Comparison of ENCODE assay signal across 31 cellular contexts in the genomic region with DNA sequence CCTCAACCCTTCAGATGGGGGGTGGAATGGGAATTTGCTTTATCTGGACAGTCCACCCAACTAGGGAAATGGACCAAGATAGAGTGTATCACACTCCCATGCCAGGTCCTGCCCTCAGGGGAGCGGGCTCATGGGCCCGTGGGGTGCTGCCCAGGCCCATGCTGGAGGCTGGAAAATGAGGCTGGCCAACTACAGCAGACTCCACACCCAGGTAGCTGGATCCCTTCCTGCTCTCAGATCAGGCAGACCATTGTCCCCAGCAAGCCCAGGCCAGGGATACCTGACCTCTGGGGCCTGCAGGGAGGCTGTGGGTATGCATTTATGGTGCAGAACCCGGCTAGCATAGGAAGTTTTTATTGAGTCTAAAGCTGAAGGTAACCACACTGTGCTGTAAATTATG.
"Had no signal": no experiment of that assay in that cellular context is flagged by ENCODE, and none has a peak within 500 bp of the region (broad histone marks: within the 10 kb centered on the region; RNA-seq: fewer than 3 reads in every experiment).

No MANE protein-coding gene starts in this region.

- H3K27ac ChIP-seq: ascending aorta, cardiac muscle cell, WERI-Rb-1 had no signal

- H3K4me3 ChIP-seq: ascending aorta, cardiac muscle cell had no signal

- DNase-seq: activated CD4-positive, alpha-beta memory T cell treated with anti-CD3 and anti-CD28 coated beads, Interleukin-2, amount 10 ng/mL, durations not matched to agents 7 days and 5 days; activated CD4-positive, alpha-beta T cell treated with anti-CD3 and anti-CD28 coated beads for 1 hour; activated CD4-positive, alpha-beta T cell treated with anti-CD3 and anti-CD28 coated beads for 36 hours; activated CD4-positive, alpha-beta T cell treated with anti-CD3 and anti-CD28 coated beads for 48 hours; activated CD4-positive, alpha-beta T cell treated with anti-CD3 and anti-CD28 coated beads, Interleukin-2, amount 10 ng/mL, durations not matched to agents 7 days and 5 days; activated CD4-positive, alpha-beta T cell treated with anti-CD3 and anti-CD28 coated beads, Interleukin-2, amount 50 U/mL, for 48 hours; activated CD4-positive, CD25-positive, alpha-beta regulatory T cell; activated CD8-positive, alpha-beta memory T cell treated with anti-CD3 and anti-CD28 coated beads for 24 hours; activated CD8-positive, alpha-beta memory T cell treated with anti-CD3 and anti-CD28 coated beads, Interleukin-2, amount 10 ng/mL, durations not matched to agents 7 days and 5 days; activated CD8-positive, alpha-beta memory T cell treated with anti-CD3 and anti-CD28 coated beads, Interleukin-2, amount 50 U/mL, for 48 hours; activated CD8-positive, alpha-beta T cell treated with anti-CD3 and anti-CD28 coated beads, Interleukin-2, amount 10 ng/mL, durations not matched to agents 7 days and 5 days; activated effector memory CD4-positive, alpha-beta T cell treated with Interleukin-2 at 50 U/mL for 16 hours; activated gamma-delta T cell; activated naive CD4-positive, alpha-beta T cell treated with anti-CD3 and anti-CD28 coated beads, Interleukin-2, amount 10 ng/mL, durations not matched to agents 7 days and 5 days; activated naive CD4-positive, alpha-beta T cell treated with Interleukin-2 at 50 U/mL for 16 hours; activated naive CD8-positive, alpha-beta T cell treated with anti-CD3 and anti-CD28 coated beads, Interleukin-2, amount 10 ng/mL, durations not matched to agents 7 days and 5 days; activated naive CD8-positive, alpha-beta T cell treated with anti-CD3 and anti-CD28 coated beads, Interleukin-2, amount 50 U/mL, for 24 hours; activated T-cell treated with anti-CD3 and anti-CD28 coated beads, Interleukin-2, amount 50 U/mL, for 24 hours; activated T-cell treated with anti-CD3 and anti-CD28 coated beads, Interleukin-2, amount 50 U/mL, for 48 hours; amygdala; anterior cingulate cortex; caudate nucleus; cerebellar nuclear complex; T-helper 1 cell; T-helper 2 cell; T-helper 9 cell; WERI-Rb-1 had no signal

- ATAC-seq: activated CD4-positive, alpha-beta T cell treated with anti-CD3 and anti-CD28 coated beads for 36 hours; activated CD4-positive, CD25-positive, alpha-beta regulatory T cell treated with anti-CD3 and anti-CD28 coated beads, Interleukin-2, amount 50 U/mL, for 24 hours; activated CD8-positive, alpha-beta memory T cell treated with anti-CD3 and anti-CD28 coated beads, Interleukin-2, amount 10 ng/mL, durations not matched to agents 7 days and 5 days; activated CD8-positive, alpha-beta T cell treated with anti-CD3 and anti-CD28 coated beads, Interleukin-2, amount 10 ng/mL, durations not matched to agents 7 days and 5 days; activated naive CD8-positive, alpha-beta T cell treated with anti-CD3 and anti-CD28 coated beads, Interleukin-2, amount 50 U/mL, for 24 hours; WTC11 had no signal

- H3K4me1 ChIP-seq: ascending aorta had no signal

- H3K36me3 ChIP-seq: ascending aorta, cardiac muscle cell, WERI-Rb-1 had no signal

- H3K27me3 ChIP-seq: ascending aorta, cardiac muscle cell had no signal
